ENCODE assay signal across 30 cellular contexts in the genomic region with DNA sequence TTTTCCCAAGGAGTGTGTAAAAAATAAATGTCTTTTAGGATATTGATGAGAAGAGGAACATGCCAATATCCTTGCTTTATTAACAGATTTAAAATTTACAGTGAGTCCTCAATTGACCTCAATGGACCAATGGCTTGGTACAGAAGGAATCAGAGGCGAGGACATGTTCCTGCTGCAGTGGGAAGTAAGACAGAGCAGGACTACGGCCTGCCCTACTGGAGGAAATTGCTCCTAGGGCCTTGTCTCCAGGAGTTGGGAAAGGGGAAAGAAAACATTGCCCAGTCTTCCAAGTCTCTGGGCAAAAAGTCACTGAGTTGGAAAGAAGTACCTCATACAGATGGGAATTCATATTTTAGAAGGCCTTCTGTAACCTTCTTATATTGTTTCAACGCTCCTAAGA. TPM values are rescaled to one million over a fixed set of nuclear protein-coding genes. Genes with fewer than 3 reads are reported as not detected.
"Had no signal": no experiment of that assay in that cellular context is flagged by ENCODE, and none has a peak within 500 bp of the region (broad histone marks: within the 10 kb centered on the region; RNA-seq: fewer than 3 reads in every experiment).

No MANE protein-coding gene starts in this region.

- H3K9me3 ChIP-seq: stomach, suprapubic skin, testis, thoracic aorta, thyroid gland, tibial artery, tibial nerve, transverse colon, upper lobe of left lung, upper lobe of right lung, uterus, vagina had no signal

- H3K36me3 Mint-ChIP-seq: type B pancreatic cell had no signal

- ATAC-seq: stimulated activated effector memory CD8-positive, alpha-beta T cell treated with anti-CD3 and anti-CD28 coated beads, Interleukin-12 subunit alpha, Interleukin-12 subunit beta, amount 100 ng/mL, for 72 hours; stimulated activated memory B cell treated with anti-CD40 and anti-IgM and Interleukin-4, amounts not matched to agents 10 μg/mL and 1 μg/mL and 100 μg/mL, for 72 hours; stimulated activated naive B cell treated with anti-CD40 and anti-IgM and Interleukin-4, amounts not matched to agents 10 μg/mL and 1 μg/mL and 100 μg/mL, for 72 hours; stimulated activated naive CD8-positive, alpha-beta T cell treated with anti-CD3 and anti-CD28 coated beads, Interleukin-15, amount 100 ng/mL, for 72 hours; stimulated activated naive CD8-positive, alpha-beta T cell treated with anti-CD3 and anti-CD28 coated beads, Interleukin-15, Interleukin-2, amounts not matched to agents 100 U/mL and 50 U/mL, for 24 hours; upper lobe of right lung had no signal

- H3K9me3 Mint-ChIP-seq: stimulated activated effector memory CD8-positive, alpha-beta T cell treated with anti-CD3 and anti-CD28 coated beads, Interleukin-12 subunit alpha, Interleukin-12 subunit beta, amount 100 ng/mL, for 72 hours; stimulated activated memory B cell treated with anti-CD40 and anti-IgM and Interleukin-4, amounts not matched to agents 10 μg/mL and 1 μg/mL and 100 μg/mL, for 72 hours; stimulated activated naive B cell treated with anti-CD40 and anti-IgM and Interleukin-4, amounts not matched to agents 10 μg/mL and 1 μg/mL and 100 μg/mL, for 72 hours; stimulated activated naive CD8-positive, alpha-beta T cell treated with anti-CD3 and anti-CD28 coated beads, Interleukin-15, amount 100 ng/mL, for 72 hours; stimulated activated naive CD8-positive, alpha-beta T cell treated with anti-CD3 and anti-CD28 coated beads, Interleukin-15, Interleukin-2, amounts not matched to agents 100 ng/mL and 50 ng/mL, for 24 hours; type B pancreatic cell had no signal

- H3K27me3 Mint-ChIP-seq: stimulated activated memory B cell treated with anti-CD40 and anti-IgM and Interleukin-4, amounts not matched to agents 10 μg/mL and 1 μg/mL and 100 μg/mL, for 72 hours; stimulated activated naive B cell treated with anti-CD40 and anti-IgM and Interleukin-4, amounts not matched to agents 10 μg/mL and 1 μg/mL and 100 μg/mL, for 72 hours; stimulated activated naive CD8-positive, alpha-beta T cell treated with anti-CD3 and anti-CD28 coated beads, Interleukin-15, amount 100 ng/mL, for 72 hours; stimulated activated naive CD8-positive, alpha-beta T cell treated with anti-CD3 and anti-CD28 coated beads, Interleukin-15, Interleukin-2, amounts not matched to agents 100 ng/mL and 50 ng/mL, for 24 hours had no signal

- DNase-seq: stimulated activated CD4-positive, alpha-beta T cell treated with anti-CD3 and anti-CD28 coated beads, Interleukin-2, amount 100 ng/mL, for 48 hours; stimulated activated CD4-positive, alpha-beta T cell treated with anti-CD3 and anti-CD28 coated beads, Interleukin-4, amount 100 ng/mL, for 1 hour; stimulated activated CD4-positive, alpha-beta T cell treated with anti-CD3 and anti-CD28 coated beads, Interleukin-4, amount 100 ng/mL, for 24 hours; stimulated activated CD4-positive, alpha-beta T cell treated with anti-CD3 and anti-CD28 coated beads, Interleukin-4, amount 100 ng/mL, for 4 hours; stimulated activated CD8-positive, alpha-beta memory T cell treated with anti-CD3 and anti-CD28 coated beads, Interleukin-4, amount 100 ng/mL, for 48 hours; stimulated activated naive B cell treated with anti-CD40 and anti-IgM and Interleukin-4, amounts not matched to agents 10 μg/mL and 1 μg/mL and 100 μg/mL, for 72 hours; stimulated activated naive CD4-positive, alpha-beta T cell; stimulated activated naive CD4-positive, alpha-beta T cell treated with Interleukin-2 at 50 U/mL for 16 hours; stimulated activated naive CD8-positive, alpha-beta T cell treated with anti-CD3 and anti-CD28 coated beads, Interleukin-15, amount 100 ng/mL, for 72 hours; stimulated activated naive CD8-positive, alpha-beta T cell treated with anti-CD3 and anti-CD28 coated beads, Interleukin-15, Interleukin-2, amounts not matched to agents 100 U/mL and 50 U/mL, for 24 hours; stomach; substantia nigra; testis; thyroid gland; tibial artery; transverse colon; trophoblast cell; upper lobe of left lung; upper lobe of right lung; uterus had no signal

- H3K4me1 Mint-ChIP-seq: stimulated activated effector memory CD8-positive, alpha-beta T cell treated with anti-CD3 and anti-CD28 coated beads, Interleukin-12 subunit alpha, Interleukin-12 subunit beta, amount 100 ng/mL, for 72 hours; stimulated activated memory B cell treated with anti-CD40 and anti-IgM and Interleukin-4, amounts not matched to agents 10 μg/mL and 1 μg/mL and 100 μg/mL, for 72 hours; stimulated activated naive B cell treated with anti-CD40 and anti-IgM and Interleukin-4, amounts not matched to agents 10 μg/mL and 1 μg/mL and 100 μg/mL, for 72 hours; stimulated activated naive CD8-positive, alpha-beta T cell treated with anti-CD3 and anti-CD28 coated beads, Interleukin-15, amount 100 ng/mL, for 72 hours had no signal

- H3K4me3 Mint-ChIP-seq: stimulated activated effector memory CD8-positive, alpha-beta T cell treated with anti-CD3 and anti-CD28 coated beads, Interleukin-12 subunit alpha, Interleukin-12 subunit beta, amount 100 ng/mL, for 72 hours; stimulated activated memory B cell treated with anti-CD40 and anti-IgM and Interleukin-4, amounts not matched to agents 10 μg/mL and 1 μg/mL and 100 μg/mL, for 72 hours; stimulated activated naive B cell treated with anti-CD40 and anti-IgM and Interleukin-4, amounts not matched to agents 10 μg/mL and 1 μg/mL and 100 μg/mL, for 72 hours; stimulated activated naive CD8-positive, alpha-beta T cell treated with anti-CD3 and anti-CD28 coated beads, Interleukin-15, amount 100 ng/mL, for 72 hours; stimulated activated naive CD8-positive, alpha-beta T cell treated with anti-CD3 and anti-CD28 coated beads, Interleukin-15, Interleukin-2, amounts not matched to agents 100 ng/mL and 50 ng/mL, for 24 hours; type B pancreatic cell had no signal

- H3K27ac ChIP-seq: stomach, suprapubic skin, testis, thoracic aorta, thyroid gland, tibial artery, tibial nerve, transverse colon, upper lobe of left lung, upper lobe of right lung, uterus, vagina had no signal

- H3K36me3 ChIP-seq: thoracic aorta, uterus had no signal

- H3K4me1 ChIP-seq: stomach, suprapubic skin, testis, thyroid gland, tibial artery, tibial nerve, transverse colon, upper lobe of left lung, upper lobe of right lung, uterus, vagina had no signal

- H3K4me3 ChIP-seq: stomach, suprapubic skin, testis, thoracic aorta, thyroid gland, tibial artery, tibial nerve, transverse colon, upper lobe of left lung, upper lobe of right lung, uterus, vagina had no signal

- H3K27me3 ChIP-seq: stomach, suprapubic skin, testis, thyroid gland, tibial artery, tibial nerve, transverse colon, upper lobe of left lung, upper lobe of right lung, uterus, vagina had no signal

- H3K27ac Mint-ChIP-seq: stimulated activated effector memory CD8-positive, alpha-beta T cell treated with anti-CD3 and anti-CD28 coated beads, Interleukin-12 subunit alpha, Interleukin-12 subunit beta, amount 100 ng/mL, for 72 hours; stimulated activated memory B cell treated with anti-CD40 and anti-IgM and Interleukin-4, amounts not matched to agents 10 μg/mL and 1 μg/mL and 100 μg/mL, for 72 hours; stimulated activated naive B cell treated with anti-CD40 and anti-IgM and Interleukin-4, amounts not matched to agents 10 μg/mL and 1 μg/mL and 100 μg/mL, for 72 hours; stimulated activated naive CD8-positive, alpha-beta T cell treated with anti-CD3 and anti-CD28 coated beads, Interleukin-15, amount 100 ng/mL, for 72 hours; stimulated activated naive CD8-positive, alpha-beta T cell treated with anti-CD3 and anti-CD28 coated beads, Interleukin-15, Interleukin-2, amounts not matched to agents 100 ng/mL and 50 ng/mL, for 24 hours; type B pancreatic cell had no signal

RNA-seq across cellular contexts. Expression of gene UGT3A2, which starts 33.1 kb away (rescaled TPM):
- total RNA-seq: stomach, subcutaneous adipose tissue, temporal lobe, thoracic aorta, thyroid gland, tibial nerve, upper lobe of left lung, upper lobe of right lung, uterus, vagina had no signal
